18 cellular contexts compared by ENCODE assay signal in the genomic region with DNA sequence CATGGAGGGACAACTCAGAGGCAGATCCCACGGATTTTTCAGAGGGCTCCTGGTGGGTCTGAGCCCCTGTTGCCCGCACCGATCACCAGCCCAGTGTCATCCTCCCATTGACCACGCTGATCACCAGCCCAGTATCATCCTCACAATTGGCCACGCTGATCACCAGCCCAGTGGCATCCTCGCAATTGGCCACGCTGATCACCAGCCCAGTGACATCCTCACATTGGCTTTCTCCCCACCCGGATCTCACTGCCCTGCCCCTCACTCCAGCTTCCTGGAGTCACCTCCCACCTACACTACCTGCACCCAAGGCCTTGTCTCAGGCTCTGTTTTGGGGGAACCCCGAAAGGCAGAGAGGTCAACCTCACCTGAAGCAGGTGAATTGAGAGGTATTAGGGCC.
DNase-seq lines count a peak whose midpoint lies in the region; ATAC-seq and TF ChIP-seq lines count a peak whose summit lies in the region.
"Had no signal": no experiment of that assay in that cellular context is flagged by ENCODE, and none has a peak within 500 bp of the region (broad histone marks: within the 10 kb centered on the region; RNA-seq: fewer than 3 reads in every experiment).

No MANE protein-coding gene starts in this region.

- H3K4me3 ChIP-seq in left ventricle myocardium inferior = no peak overlapping the region
- no peak overlapping the region for H3K4me3 ChIP-seq in gastroesophageal sphincter
- no peak overlapping the region for H3K4me3 ChIP-seq in stomach
- no peak overlapping the region for H3K4me3 ChIP-seq in vagina
- no peak overlapping the region for H3K4me3 ChIP-seq in BE2C (ENCODE audit: low read depth, low read length)

- H3K27me3 Mint-ChIP-seq in activated CD4-positive, alpha-beta T cell treated with anti-CD3 and anti-CD28 coated beads for 36 hours = no peaks in the 10 kb centered on the region

- TF ChIP-seq CTCF in left ventricle myocardium inferior (IDR thresholded peaks at IDR 0.05; ENCODE audit: borderline replicate concordance) = no peak
- no peak for TF ChIP-seq CTCF in gastroesophageal sphincter (IDR thresholded peaks at IDR 0.05)
- no peak for TF ChIP-seq CTCF in stomach (IDR thresholded peaks at IDR 0.05)
- no peak for TF ChIP-seq CTCF in vagina (IDR thresholded peaks at IDR 0.05)
- TF ChIP-seq CTCF in BE2C (IDR thresholded peaks at IDR 0.05; ENCODE audit: low read depth, low read length) = no peak

- WGBS in gastroesophageal sphincter (ENCODE audit: low coverage in 1 of 2), 2 donors = 87 to 100% methylated on average over 2 to 7 of the region's 9 CpGs
- 71 to 93% (median 90%) methylated on average over 2 to 9 of the region's 9 CpGs for WGBS in stomach, 5 donors

- intact Hi-C loops in left ventricle myocardium inferior (cut with micrococcal nuclease) = no loop called here
- intact Hi-C loops in Right ventricle myocardium superior (cut with DNase I) = loop anchor here (5.0 kb wide), 1 partner anchor 362 kb away; no protein-coding TSS in a partner anchor
- intact Hi-C loops in stomach (cut with DNase I; ENCODE audit: low total_unique reads) = no loop called here
- intact Hi-C loops in vagina (cut with DNase I) = no loop called here
- intact Hi-C loops in activated CD4-positive, alpha-beta T cell treated with anti-CD3 and anti-CD28 coated beads for 36 hours (cut with DNase I, micrococcal nuclease) = no loop called here

- ATAC-seq in Right ventricle myocardium superior (ENCODE audit: poor library complexity) (no peak), gastroesophageal sphincter (no peak), GM18907 (IDR thresholded peaks at IDR 0.05; ENCODE audit: unreplicated experiment) (no peak)
- no peak for ATAC-seq in activated CD4-positive, alpha-beta T cell treated with anti-CD3 and anti-CD28 coated beads for 36 hours

- H3K4me3 Mint-ChIP-seq in activated CD4-positive, alpha-beta T cell treated with anti-CD3 and anti-CD28 coated beads for 36 hours = no peak overlapping the region

- H3K4me1 Mint-ChIP-seq in activated CD4-positive, alpha-beta T cell treated with anti-CD3 and anti-CD28 coated beads for 36 hours = no peaks in the 10 kb centered on the region

- TF ChIP-seq EP300 in gastroesophageal sphincter (IDR thresholded peaks at IDR 0.05) (no peak), stomach (IDR thresholded peaks at IDR 0.05) (no peak)

- CTCF ChIA-PET in activated CD4-positive, alpha-beta T cell treated with anti-CD3 and anti-CD28 coated beads for 36 hours (lab: Charles Lee) = no interaction called here

- no peaks in the 10 kb centered on the region for H3K9me3 Mint-ChIP-seq in activated CD4-positive, alpha-beta T cell treated with anti-CD3 and anti-CD28 coated beads for 36 hours (ENCODE audit: low read depth)

- H3K36me3 Mint-ChIP-seq in activated CD4-positive, alpha-beta T cell treated with anti-CD3 and anti-CD28 coated beads for 36 hours (ENCODE audit: low read depth) = no peaks in the 10 kb centered on the region

- POLR2A ChIA-PET in activated CD4-positive, alpha-beta T cell treated with anti-CD3 and anti-CD28 coated beads for 36 hours (lab: Charles Lee) = no interaction called here

- TF ChIP-seq POLR2A in gastroesophageal sphincter (IDR thresholded peaks at IDR 0.05) = no peak
- TF ChIP-seq POLR2A in stomach (IDR thresholded peaks at IDR 0.05) = no peak
- TF ChIP-seq POLR2A in vagina (IDR thresholded peaks at IDR 0.05) = no peak

- H3K27ac Mint-ChIP-seq in activated CD4-positive, alpha-beta T cell treated with anti-CD3 and anti-CD28 coated beads for 36 hours = no peak overlapping the region

- H3K4me1 ChIP-seq in left ventricle myocardium inferior = peaks cover 34% of the 10 kb centered on the region
- H3K4me1 ChIP-seq in gastroesophageal sphincter = peaks cover 8 to 41% (median 21%) of the 10 kb centered on the region in 3 donors
- H3K4me1 ChIP-seq in stomach = peaks cover 0 to 31% (median 19%) of the 10 kb centered on the region in 4 donors
- H3K4me1 ChIP-seq in vagina = peaks cover 33% of the 10 kb centered on the region
- H3K4me1 ChIP-seq in BE2C = peaks cover 9% of the 10 kb centered on the region; the same call in 1 of the 2 replicates

- H3K27ac ChIP-seq in left ventricle myocardium inferior (replicated peaks) (peak overlapping the region; percentile 96), gastroesophageal sphincter (peak overlapping the region in 3 of 4 donors; percentile 92), stomach (peak overlapping the region in 2 of 5 donors; percentile 80 to 87), vagina (peak overlapping the region; percentile 92)
- H3K27ac ChIP-seq: C4-2B had no signal

- no peaks in the 10 kb centered on the region for H3K9me3 ChIP-seq in left ventricle myocardium inferior (replicated peaks)
- no peaks in the 10 kb centered on the region for H3K9me3 ChIP-seq in gastroesophageal sphincter
- no peaks in the 10 kb centered on the region for H3K9me3 ChIP-seq in stomach
- no peaks in the 10 kb centered on the region for H3K9me3 ChIP-seq in vagina
- H3K9me3 ChIP-seq in BE2C = no peaks in the 10 kb centered on the region

- H3K27me3 ChIP-seq in left ventricle myocardium inferior (ENCODE audit: low read depth) (no peaks in the 10 kb centered on the region), gastroesophageal sphincter (no peaks in the 10 kb centered on the region), stomach (peaks cover 0 to 5% (median 0%) of the 10 kb centered on the region in 3 donors), vagina (no peaks in the 10 kb centered on the region), BE2C (no peaks in the 10 kb centered on the region)

- DNase-seq in left ventricle myocardium inferior (no peak), Right ventricle myocardium superior (no peak), stomach (peak; percentile 17), vagina (ENCODE audit: extremely low spot score in 2 of 2) (no peak), BE2C (no peak)
- no peak for DNase-seq in activated CD4-positive, alpha-beta T cell treated with anti-CD3 and anti-CD28 coated beads for 36 hours
- DNase-seq: DMS153, EL, H7, MM.1S, NCI-H1105 treated with DMSO at 0.1 percent for 48 hours, NCI-H187 treated with DMSO at 0.1 percent for 48 hours, NCI-H2171, NCI-H446 treated with DMSO at 0.1 percent for 48 hours, NCI-H82 had no signal

- H3K36me3 ChIP-seq in left ventricle myocardium inferior (no peaks in the 10 kb centered on the region), gastroesophageal sphincter (no peaks in the 10 kb centered on the region), stomach (no peaks in the 10 kb centered on the region), vagina (no peaks in the 10 kb centered on the region), BE2C (no peaks in the 10 kb centered on the region)
